7 cellular contexts compared by ENCODE assay signal in genomic region chr16:29791845-29792797, GRCh38. TPM values are rescaled to one million over a fixed set of nuclear protein-coding genes. Genes with fewer than 3 reads are reported as not detected.
DNase-seq lines count a peak whose midpoint lies in the region; ATAC-seq and TF ChIP-seq lines count a peak whose summit lies in the region.
"Had no signal": no experiment of that assay in that cellular context is flagged by ENCODE, and none has a peak within 500 bp of the region (broad histone marks: within the 10 kb centered on the region; RNA-seq: fewer than 3 reads in every experiment).

No MANE protein-coding gene starts in this region.

- peak overlapping the region; percentile 92 for H3K9ac ChIP-seq in HUES6 (ENCODE audit: low read length)

- ATAC-seq in GM21737 (IDR thresholded peaks at IDR 0.05; ENCODE audit: unreplicated experiment) (no peak), HG03521 (IDR thresholded peaks at IDR 0.05; ENCODE audit: unreplicated experiment) (no peak)

- in situ Hi-C loops in astrocyte of the cerebellum (cut with HindIII; ENCODE audit: low sequenced_read_pairs): no loop called here

- H3K27me3 Mint-ChIP-seq in neural crest cell (ENCODE audit: low read depth): no peaks in the 10 kb centered on the region

- H3K36me3 ChIP-seq in HUES6 (ENCODE audit: control insufficient read depth, insufficient read depth, low read length): peaks cover 24% of the 10 kb centered on the region

- H3K27ac Mint-ChIP-seq in neural crest cell (ENCODE audit: unreplicated experiment): peak overlapping the region; percentile 53

- peaks cover 11% of the 10 kb centered on the region for H3K4me1 ChIP-seq in HUES6 (ENCODE audit: control insufficient read depth, insufficient read depth, low read length)

- no peaks in the 10 kb centered on the region for H3K9me3 ChIP-seq in HUES6 (ENCODE audit: control insufficient read depth, insufficient read depth, low read depth, low read length)

- DNase-seq in astrocyte of the cerebellum (ENCODE audit: low read depth) (no peak), neural crest cell (ENCODE audit: low read depth, low spot score) (no peak), germinal center (ENCODE audit: low spot score) (no peak)

- no peaks in the 10 kb centered on the region for H3K9me3 Mint-ChIP-seq in neural crest cell

- no peak for TF ChIP-seq CTCF in astrocyte of the cerebellum (IDR thresholded peaks at IDR 0.05; ENCODE audit: low read depth, low read length, missing control alignments)
- TF ChIP-seq CTCF in neural crest cell (conservative IDR thresholded peaks at IDR 0.05): no peak

- H3K4me3 Mint-ChIP-seq in neural crest cell: peak overlapping the region; percentile 99

- peaks cover 44% of the 10 kb centered on the region for H3K4me1 Mint-ChIP-seq in neural crest cell

- no peak overlapping the region for H3K27ac ChIP-seq in HUES6 (ENCODE audit: low read depth, low read length)

- H3K4me3 ChIP-seq in HUES6 (ENCODE audit: low read depth, low read length) (peak overlapping the region; percentile 90), astrocyte of the cerebellum (ENCODE audit: low read depth, low read length) (peak overlapping the region; percentile 92)

- H3K27me3 ChIP-seq in HUES6 (ENCODE audit: control insufficient read depth, insufficient read depth, low read length): no peaks in the 10 kb centered on the region

- peaks cover 11% of the 10 kb centered on the region for H3K36me3 Mint-ChIP-seq in neural crest cell (ENCODE audit: low read depth)

RNA-seq across cellular contexts. Expression of gene KIF22, which starts 1.6 kb away (rescaled TPM):
- total RNA-seq in neural crest cell: 162 and 173 TPM in 2 replicates

RNA-seq across cellular contexts. Expression of gene ZG16, which starts 14.1 kb away (rescaled TPM):
- not detected in 2 replicates for total RNA-seq in neural crest cell
- total RNA-seq: dermis microvascular lymphatic vessel endothelial cell had no signal

RNA-seq across cellular contexts. Expression of gene MAZ, which starts 14.2 kb away (rescaled TPM):
- total RNA-seq in neural crest cell: 605 and 635 TPM in 2 replicates

RNA-seq across cellular contexts. Expression of gene PRRT2, which starts 19.9 kb away (rescaled TPM):
- total RNA-seq in neural crest cell: 18.6 and 21.2 TPM in 2 replicates
- total RNA-seq: dermis microvascular lymphatic vessel endothelial cell had no signal

RNA-seq across cellular contexts. Expression of gene PAGR1, which starts 23.8 kb away (rescaled TPM):
- total RNA-seq in neural crest cell: 47.6 and 48.4 TPM in 2 replicates
